ENCODE assay signal across 21 cellular contexts in the genomic region with DNA sequence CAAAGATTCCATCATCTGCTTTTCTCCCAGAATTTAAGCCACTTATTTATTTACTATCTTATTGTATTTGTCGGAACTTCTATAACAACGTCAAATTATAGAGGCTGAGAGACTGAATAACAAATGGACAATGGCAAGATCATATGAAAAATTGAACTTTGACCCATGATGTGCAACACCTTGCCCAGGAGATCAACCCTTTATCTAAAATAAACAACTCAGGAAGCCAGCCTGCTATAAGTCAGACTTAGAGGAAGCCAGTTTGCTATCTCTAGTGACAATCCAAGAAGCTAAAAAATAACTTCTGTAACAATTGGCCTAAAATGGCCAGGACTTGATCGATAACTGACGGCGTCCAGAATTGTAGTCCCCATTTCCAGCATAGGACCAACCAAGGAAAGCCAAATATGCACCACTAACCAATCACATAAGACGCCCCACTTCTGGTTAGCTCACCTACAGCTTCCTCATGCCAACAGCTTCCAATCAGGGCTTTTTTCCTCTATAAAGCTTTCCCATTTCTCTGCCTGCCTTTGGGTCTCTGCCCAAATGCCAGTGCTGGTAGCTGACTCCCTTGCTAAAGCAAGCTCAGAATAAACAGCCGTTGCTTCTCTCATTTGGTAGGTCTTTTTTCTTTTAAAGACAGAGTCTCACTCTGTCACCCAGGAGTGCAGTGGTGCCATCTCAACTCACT. TPM values are rescaled to one million over a fixed set of nuclear protein-coding genes. Genes with fewer than 3 reads are reported as not detected.
A peak's percentile ranks its signal among the peaks of the same experiment; 100 is the strongest.
DNase-seq lines count a peak whose midpoint lies in the region; ATAC-seq, FAIRE-seq and TF ChIP-seq lines count a peak whose summit lies in the region.
"Had no signal": no experiment of that assay in that cellular context is flagged by ENCODE, and none has a peak within 500 bp of the region (broad histone marks: within the 10 kb centered on the region; RNA-seq: fewer than 3 reads in every experiment).

No MANE protein-coding gene starts in this region.

- no peaks in the 10 kb centered on the region for H3K36me3 Mint-ChIP-seq in GM23338 (ENCODE audit: low read depth)
- H3K36me3 Mint-ChIP-seq in astrocyte (ENCODE audit: low read depth, unreplicated experiment) = no peaks in the 10 kb centered on the region
- no peaks in the 10 kb centered on the region for H3K36me3 Mint-ChIP-seq in progenitor cell of endocrine pancreas (ENCODE audit: insufficient read depth)
- H3K36me3 Mint-ChIP-seq: T-cell had no signal

- no peak overlapping the region for H3K9ac ChIP-seq in astrocyte (ENCODE audit: low read length)

- H3K79me2 ChIP-seq in GM23338 (replicated peaks; ENCODE audit: insufficient read depth) (no peaks in the 10 kb centered on the region), astrocyte (ENCODE audit: insufficient read depth, low read length) (no peaks in the 10 kb centered on the region), hepatocyte (no peaks in the 10 kb centered on the region)

- H3K27me3 Mint-ChIP-seq in GM23338 (ENCODE audit: insufficient read depth, low read depth, poor library complexity) = peaks cover 3% of the 10 kb centered on the region
- H3K27me3 Mint-ChIP-seq in astrocyte (ENCODE audit: low read depth, unreplicated experiment) = peaks cover 4% of the 10 kb centered on the region
- H3K27me3 Mint-ChIP-seq in progenitor cell of endocrine pancreas = peaks cover 47% of the 10 kb centered on the region
- H3K27me3 Mint-ChIP-seq: T-cell had no signal

- H3K27ac ChIP-seq in GM23338 (ENCODE audit: low read depth) (no peak overlapping the region), astrocyte (ENCODE audit: low read depth, low read length) (no peak overlapping the region), hepatocyte (peak overlapping the region; percentile 40)
- H3K27ac ChIP-seq: PC-9, RWPE1 had no signal

- WGBS in hepatocyte (ENCODE audit: low lambda C conversion rate, missing lambda C conversion rate) = 67% methylated on average over 7 of the region's 7 CpGs

- no peaks in the 10 kb centered on the region for H3F3A ChIP-seq in GM23338 (replicated peaks; ENCODE audit: low read depth)

- no peaks in the 10 kb centered on the region for H3K27me3 ChIP-seq in GM23338 (ENCODE audit: insufficient read depth)
- no peaks in the 10 kb centered on the region for H3K27me3 ChIP-seq in astrocyte (ENCODE audit: insufficient read depth, low read length)
- H3K27me3 ChIP-seq in hepatocyte = no peaks in the 10 kb centered on the region

- H3K4me3 Mint-ChIP-seq in GM23338 = no peak overlapping the region
- no peak overlapping the region for H3K4me3 Mint-ChIP-seq in astrocyte (ENCODE audit: unreplicated experiment)
- H3K4me3 Mint-ChIP-seq in progenitor cell of endocrine pancreas (ENCODE audit: low read depth) = no peak overlapping the region
- H3K4me3 Mint-ChIP-seq: T-cell had no signal

- H3K4me1 Mint-ChIP-seq in GM23338 (no peaks in the 10 kb centered on the region), astrocyte (ENCODE audit: low read depth, unreplicated experiment) (no peaks in the 10 kb centered on the region), progenitor cell of endocrine pancreas (ENCODE audit: low read depth) (peaks cover 11% of the 10 kb centered on the region)
- H3K4me1 Mint-ChIP-seq: T-cell had no signal

- no peak overlapping the region for H3K27ac Mint-ChIP-seq in GM23338
- peak overlapping the region; percentile 18 for H3K27ac Mint-ChIP-seq in astrocyte (ENCODE audit: unreplicated experiment)
- no peak overlapping the region for H3K27ac Mint-ChIP-seq in progenitor cell of endocrine pancreas
- H3K27ac Mint-ChIP-seq: T-cell had no signal

- H3K4me1 ChIP-seq in GM23338 (ENCODE audit: insufficient read depth) = no peaks in the 10 kb centered on the region
- H3K4me1 ChIP-seq in astrocyte (ENCODE audit: insufficient read depth, low read length) = no peaks in the 10 kb centered on the region
- no peaks in the 10 kb centered on the region for H3K4me1 ChIP-seq in hepatocyte (ENCODE audit: insufficient read depth)

- H3K9me3 ChIP-seq in astrocyte (ENCODE audit: insufficient read depth, low read depth, low read length) (no peaks in the 10 kb centered on the region), hepatocyte (ENCODE audit: low read depth) (no peaks in the 10 kb centered on the region)

- H2AFZ ChIP-seq in GM23338 (peak overlapping the region; percentile 38; the same call in 1 of the 2 replicates), astrocyte (ENCODE audit: low read depth, low read length) (no peak overlapping the region), hepatocyte (peak overlapping the region; percentile 39)
- H2AFZ ChIP-seq: PC-9 had no signal

- no peak overlapping the region for H3K4me3 ChIP-seq in GM23338
- no peak overlapping the region for H3K4me3 ChIP-seq in astrocyte (ENCODE audit: insufficient read depth, low read depth, low read length)
- H3K4me3 ChIP-seq in hepatocyte = no peak overlapping the region
- H3K4me3 ChIP-seq: PC-9 had no signal

- H4K20me1 ChIP-seq in GM23338 (replicated peaks; ENCODE audit: insufficient read depth) (no peaks in the 10 kb centered on the region), astrocyte (ENCODE audit: insufficient read depth, low read length) (no peaks in the 10 kb centered on the region), hepatocyte (ENCODE audit: insufficient read depth, poor library complexity, severe bottlenecking) (no peaks in the 10 kb centered on the region)

- DNase-seq in GM23338 (ENCODE audit: low spot score) (no peak), astrocyte (ENCODE audit: low read depth) (no peak), hepatocyte (ENCODE audit: low spot score) (peak; percentile 19), NCI-H1694 (lab: John Stamatoyannopoulos, UW) (no peak), NOMO-1 treated with dmso at 0.1 percent for 144 hours (lab: John Stamatoyannopoulos, UW; ENCODE audit: unreplicated experiment) (no peak), progenitor cell of endocrine pancreas (ENCODE audit: low spot score, unreplicated experiment) (no peak)
- DNase-seq: DND-41, KG1, NCI-H1417 treated with DMSO at 0.1 percent for 48 hours, NCI-H2029, NCI-H345, NCI-H524 treated with DMSO at 0.1 percent for 48 hours, PC-9, SIG-M5, T-cell had no signal

- H3K4me2 ChIP-seq in GM23338 (no peak overlapping the region), astrocyte (ENCODE audit: low read length) (no peak overlapping the region), hepatocyte (peak overlapping the region; percentile 57)
- H3K4me2 ChIP-seq: PC-9 had no signal

- TF ChIP-seq CTCF in GM23338 (conservative IDR thresholded peaks at IDR 0.05; ENCODE audit: low read depth in 2 of 2) = no peak
- TF ChIP-seq CTCF in astrocyte (IDR thresholded peaks at IDR 0.05; ENCODE audit: insufficient read depth, low read depth, low read length) = no peak
- TF ChIP-seq CTCF in hepatocyte (IDR thresholded peaks at IDR 0.05; ENCODE audit: poor library complexity) = no peak
- no peak for TF ChIP-seq CTCF in progenitor cell of endocrine pancreas (IDR thresholded peaks at IDR 0.05; ENCODE audit: unreplicated experiment)

- H3K9me3 Mint-ChIP-seq in GM23338 (no peaks in the 10 kb centered on the region), astrocyte (ENCODE audit: unreplicated experiment) (no peaks in the 10 kb centered on the region), progenitor cell of endocrine pancreas (ENCODE audit: low read depth) (no peaks in the 10 kb centered on the region)
- H3K9me3 Mint-ChIP-seq: T-cell had no signal

- no peak for FAIRE-seq in astrocyte (lab: Jason Lieb, UNC)
- FAIRE-seq: G401.6 had no signal

- ATAC-seq in GM23338 (no peak), GM18502 (IDR thresholded peaks at IDR 0.05; ENCODE audit: poor library complexity, unreplicated experiment) (no peak)
- ATAC-seq: HCT116, SK-N-SH treated with all-trans-retinoic acid at 6 μM for 48 hours, T-cell had no signal

- H3K9me2 ChIP-seq in GM23338 (ENCODE audit: insufficient read depth) (no peaks in the 10 kb centered on the region), hepatocyte (replicated peaks; ENCODE audit: insufficient read depth) (no peaks in the 10 kb centered on the region)

- no peaks in the 10 kb centered on the region for H3K36me3 ChIP-seq in GM23338 (ENCODE audit: insufficient read depth)
- H3K36me3 ChIP-seq in astrocyte (ENCODE audit: insufficient read depth, low read length) = no peaks in the 10 kb centered on the region
- H3K36me3 ChIP-seq in hepatocyte (replicated peaks; ENCODE audit: insufficient read depth, low read depth) = no peaks in the 10 kb centered on the region

RNA-seq across cellular contexts. Expression of a gene that starts 28.5 kb away (rescaled TPM):
- 88.6 and 100 TPM in 2 replicates for total RNA-seq in GM23338 (2014; rRNA removed; shearing (Covaris generic))
- 244 and 257 TPM in 2 replicates for polyA plus RNA-seq in GM23338 (2016; fragmentation: Nextera tagmentation; extraction: Ambion mirVana)
- total RNA-seq in astrocyte = 45.2 and 48.9 TPM in 2 replicates
- total RNA-seq in hepatocyte = 18.2 and 26.1 TPM in 2 replicates
- polyA plus RNA-seq in hepatocyte = 20.0 and 21.5 TPM in 2 replicates
- total RNA-seq in progenitor cell of endocrine pancreas = 52.1 TPM in 2 replicates

RNA-seq across cellular contexts. Expression of a gene that starts 50.1 kb away (rescaled TPM):
- total RNA-seq in GM23338 (2014; rRNA removed; shearing (Covaris generic)) = 41.3 and 42.9 TPM in 2 replicates
- polyA plus RNA-seq in GM23338 (2016; fragmentation: Nextera tagmentation; extraction: Ambion mirVana) = 47.4 and 50.2 TPM in 2 replicates
- total RNA-seq in astrocyte = 1.2 TPM in 2 replicates
- 2.4 and 4.6 TPM in 2 replicates for total RNA-seq in hepatocyte
- 6.0 and 7.3 TPM in 2 replicates for polyA plus RNA-seq in hepatocyte
- total RNA-seq in progenitor cell of endocrine pancreas = 13.1 and 16.6 TPM in 2 replicates
- total RNA-seq: M059J, T-cell had no signal

RNA-seq across cellular contexts. Expression of a gene that starts 57.7 kb away (rescaled TPM):
- total RNA-seq in GM23338 (2014; rRNA removed; shearing (Covaris generic)) = 26.3 and 34.3 TPM in 2 replicates
- 33.1 and 36.7 TPM in 2 replicates for polyA plus RNA-seq in GM23338 (2016; fragmentation: Nextera tagmentation; extraction: Ambion mirVana)
- total RNA-seq in astrocyte = 63.0 and 63.7 TPM in 2 replicates
- total RNA-seq in hepatocyte = 12.1 and 23.7 TPM in 2 replicates
- polyA plus RNA-seq in hepatocyte = 33.0 and 38.2 TPM in 2 replicates
- 85.2 and 87.6 TPM in 2 replicates for total RNA-seq in progenitor cell of endocrine pancreas
